In genomic region chr15:89395996-89396395, GRCh38 we compare ENCODE assay signal across 16 cellular contexts.
A peak's percentile ranks its signal among the peaks of the same experiment; 100 is the strongest.
DNase-seq lines count a peak whose midpoint lies in the region; ATAC-seq, FAIRE-seq and TF ChIP-seq lines count a peak whose summit lies in the region.
"Had no signal": no experiment of that assay in that cellular context is flagged by ENCODE, and none has a peak within 500 bp of the region (broad histone marks: within the 10 kb centered on the region; RNA-seq: fewer than 3 reads in every experiment).

No MANE protein-coding gene starts in this region.

- ATAC-seq in GM21576 (IDR thresholded peaks at IDR 0.05; ENCODE audit: unreplicated experiment) = no peak
- ATAC-seq: GM23338 had no signal

- DNase-seq in D721Med (ENCODE audit: insufficient read length, low spot score) (no peak), NOMO-1 (lab: John Stamatoyannopoulos, UW; ENCODE audit: unreplicated experiment in 2 of 2) (peak; percentile 82 to 89), amniotic epithelial cell (ENCODE audit: low read depth) (peak; percentile 49), myocyte (ENCODE audit: low read depth) (peak; percentile 55), NAMALWA (ENCODE audit: low spot score) (no peak), NCI-H2081 (lab: John Stamatoyannopoulos, UW) (no peak)
- no peak for DNase-seq in activated CD4-positive, CD25-positive, alpha-beta regulatory T cell treated with anti-CD3 and anti-CD28 coated beads, Interleukin-2, amount 50 U/mL, for 72 hours
- DNase-seq: activated naive CD4-positive, alpha-beta T cell; DMS153; NCI-H1694 treated with DMSO at 0.1 percent for 48 hours; NCI-H510A; Right ventricle myocardium superior; stomach had no signal

- TF ChIP-seq CTCF in D721Med (IDR thresholded peaks at IDR 0.05; ENCODE audit: insufficient read depth, missing control alignments) = no peak

- FAIRE-seq in D721Med (lab: Jason Lieb, UNC) = peak; percentile 16
- FAIRE-seq: endothelial cell of umbilical vein had no signal

Comparison
In these comparisons a context has a peak if more than half of its experiments do, and no peak if none do; other contexts are left out.
1. DNase-seq: peak in NOMO-1 (2 of 2), amniotic epithelial cell (single experiment) and myocyte (single experiment); none in D721Med (single experiment), NAMALWA (single experiment), NCI-H2081 (0 of 2) and activated CD4-positive, CD25-positive, alpha-beta regulatory T cell treated with anti-CD3 and anti-CD28 coated beads, Interleukin-2, amount 50 U/mL, for 72 hours (single experiment).